ENCODE assay signal across 17 cellular contexts in genomic region chr11:12592283-12592682, GRCh38.
DNase-seq lines count a peak whose midpoint lies in the region; ATAC-seq and TF ChIP-seq lines count a peak whose summit lies in the region.
"Had no signal": no experiment of that assay in that cellular context is flagged by ENCODE, and none has a peak within 500 bp of the region (broad histone marks: within the 10 kb centered on the region; RNA-seq: fewer than 3 reads in every experiment).

No MANE protein-coding gene starts in this region.

- TF ChIP-seq CTCF in left ventricle myocardium inferior (IDR thresholded peaks at IDR 0.05; ENCODE audit: borderline replicate concordance) (no peak), heart right ventricle (IDR thresholded peaks at IDR 0.05) (no peak), neural crest cell (conservative IDR thresholded peaks at IDR 0.05) (no peak), tibial nerve (IDR thresholded peaks at IDR 0.05) (peak in 1 of 5 experiments; percentile 6)

- H3K27me3 Mint-ChIP-seq in neural crest cell (ENCODE audit: low read depth): no peaks in the 10 kb centered on the region

- H3K27ac ChIP-seq in left ventricle myocardium inferior (replicated peaks) (peak overlapping the region; percentile 22), heart right ventricle (no peak overlapping the region), tibial nerve (peak overlapping the region; percentile 59 to 93 (median 80))
- H3K27ac ChIP-seq: BLaER1 treated with 17β-estradiol and CSF1 and Interleukin-3, amounts not matched to agents 10 nM and 100 nM; HL-60 had no signal

- H3K36me3 Mint-ChIP-seq in neural crest cell (ENCODE audit: low read depth): no peaks in the 10 kb centered on the region
- H3K36me3 Mint-ChIP-seq: CD4-positive, CD25-positive, alpha-beta regulatory T cell had no signal

- H3K4me1 Mint-ChIP-seq in neural crest cell: peaks cover 18% of the 10 kb centered on the region

- H3K27ac Mint-ChIP-seq in neural crest cell (ENCODE audit: unreplicated experiment): peak overlapping the region; percentile 54
- H3K27ac Mint-ChIP-seq: CD4-positive, CD25-positive, alpha-beta regulatory T cell; GM23338 had no signal

- H3K4me3 Mint-ChIP-seq in neural crest cell: no peak overlapping the region
- H3K4me3 Mint-ChIP-seq: GM23338 had no signal

- H3K36me3 ChIP-seq in left ventricle myocardium inferior (no peaks in the 10 kb centered on the region), heart right ventricle (no peaks in the 10 kb centered on the region), tibial nerve (no peaks in the 10 kb centered on the region)
- H3K36me3 ChIP-seq: BLaER1 treated with 17β-estradiol and CSF1 and Interleukin-3, amounts not matched to agents 10 nM and 100 nM had no signal

- WGBS in heart right ventricle, 2 donors: 93% methylated on average over 3 of the region's 3 CpGs
- 43 to 61% methylated on average over 3 of the region's 3 CpGs for WGBS in tibial nerve, 2 donors

- intact Hi-C loops in left ventricle myocardium inferior (cut with micrococcal nuclease) (no loop called here), heart right ventricle (cut with DNase I) (loop anchor here in 1 of 10 donors (10.0 kb wide), 1 partner anchor 293 kb away; no protein-coding TSS in a partner anchor)

- H3K9me3 Mint-ChIP-seq in neural crest cell: peaks cover 4% of the 10 kb centered on the region

- H3K9me3 ChIP-seq in left ventricle myocardium inferior (replicated peaks): peaks cover 7% of the 10 kb centered on the region
- peaks cover 0 to 7% (median 0%) of the 10 kb centered on the region in 11 donors for H3K9me3 ChIP-seq in heart right ventricle
- no peaks in the 10 kb centered on the region for H3K9me3 ChIP-seq in tibial nerve

- no peak overlapping the region for H3K4me3 ChIP-seq in left ventricle myocardium inferior
- H3K4me3 ChIP-seq in heart right ventricle: no peak overlapping the region
- no peak overlapping the region for H3K4me3 ChIP-seq in tibial nerve
- H3K4me3 ChIP-seq: BLaER1 treated with 17β-estradiol and CSF1 and Interleukin-3, amounts not matched to agents 10 nM and 100 nM; GM12878; GM23338 had no signal

- H3K27me3 ChIP-seq in left ventricle myocardium inferior (ENCODE audit: low read depth): no peaks in the 10 kb centered on the region
- H3K27me3 ChIP-seq in heart right ventricle: no peaks in the 10 kb centered on the region
- no peaks in the 10 kb centered on the region for H3K27me3 ChIP-seq in tibial nerve

- DNase-seq in left ventricle myocardium inferior (no peak), heart right ventricle (no peak), globus pallidus (ENCODE audit: low spot score) (peak; percentile 23), neural crest cell (ENCODE audit: low read depth, low spot score) (no peak), tibial nerve (ENCODE audit: low spot score in 2 of 2) (no peak), AG08396 (ENCODE audit: low spot score) (no peak), NCI-H2081 treated with DMSO at 0.1 percent for 48 hours (lab: John Stamatoyannopoulos, UW) (no peak)
- DNase-seq: 8988T; Calu3; CD4-positive, CD25-positive, alpha-beta regulatory T cell; DMS79; H7 had no signal

- H3K4me1 ChIP-seq in left ventricle myocardium inferior (peaks cover 7% of the 10 kb centered on the region), heart right ventricle (peaks cover 0 to 6% (median 0%) of the 10 kb centered on the region in 9 donors), tibial nerve (peaks cover 0 to 12% (median 4%) of the 10 kb centered on the region in 4 donors)
- H3K4me1 ChIP-seq: BLaER1 treated with 17β-estradiol and CSF1 and Interleukin-3, amounts not matched to agents 10 nM and 100 nM had no signal

- TF ChIP-seq POLR2A in tibial nerve (IDR thresholded peaks at IDR 0.05): no peak

- peak; percentile 56 to 58 for TF ChIP-seq EP300 in tibial nerve (IDR thresholded peaks at IDR 0.05)

- ATAC-seq in heart right ventricle (no peak), HG03565 (IDR thresholded peaks at IDR 0.05; ENCODE audit: unreplicated experiment) (no peak)
- ATAC-seq: GM12878, GM23338 had no signal

Comparison
In these comparisons a context has a peak if more than half of its experiments do, and no peak if none do; other contexts are left out.
1. H3K27ac ChIP-seq: peak in left ventricle myocardium inferior (single experiment) and tibial nerve (4 of 4); none in heart right ventricle (0 of 10).